1 cellular context compared by ENCODE assay signal in genomic region chr10:126777726-126778125, GRCh38.
TF ChIP-seq lines count a peak whose summit lies in the region.

No MANE protein-coding gene starts in this region.

TF ChIP-seq in H1, 55 proteins besides CTCF, POLR2A, EP300 and RAD21:
- peak; percentile 40; the same call in 1 of the 2 replicates for TF ChIP-seq CEBPB (IDR thresholded peaks at IDR 0.05; ENCODE audit: low read depth, low read length)
- peak; percentile 28; the same call in 1 of the 2 replicates for TF ChIP-seq E2F6 (IDR thresholded peaks at IDR 0.05)
- TF ChIP-seq CHD2 (IDR thresholded peaks at IDR 0.05; ENCODE audit: low read length): no peak
- TF ChIP-seq ATF3 (IDR thresholded peaks at IDR 0.05; ENCODE audit: insufficient read depth, low read depth, low read length): no peak
TF ChIP-seq in H1: peak in this region for 2.
